ENCODE assay signal across 1 cellular context in the genomic region with DNA sequence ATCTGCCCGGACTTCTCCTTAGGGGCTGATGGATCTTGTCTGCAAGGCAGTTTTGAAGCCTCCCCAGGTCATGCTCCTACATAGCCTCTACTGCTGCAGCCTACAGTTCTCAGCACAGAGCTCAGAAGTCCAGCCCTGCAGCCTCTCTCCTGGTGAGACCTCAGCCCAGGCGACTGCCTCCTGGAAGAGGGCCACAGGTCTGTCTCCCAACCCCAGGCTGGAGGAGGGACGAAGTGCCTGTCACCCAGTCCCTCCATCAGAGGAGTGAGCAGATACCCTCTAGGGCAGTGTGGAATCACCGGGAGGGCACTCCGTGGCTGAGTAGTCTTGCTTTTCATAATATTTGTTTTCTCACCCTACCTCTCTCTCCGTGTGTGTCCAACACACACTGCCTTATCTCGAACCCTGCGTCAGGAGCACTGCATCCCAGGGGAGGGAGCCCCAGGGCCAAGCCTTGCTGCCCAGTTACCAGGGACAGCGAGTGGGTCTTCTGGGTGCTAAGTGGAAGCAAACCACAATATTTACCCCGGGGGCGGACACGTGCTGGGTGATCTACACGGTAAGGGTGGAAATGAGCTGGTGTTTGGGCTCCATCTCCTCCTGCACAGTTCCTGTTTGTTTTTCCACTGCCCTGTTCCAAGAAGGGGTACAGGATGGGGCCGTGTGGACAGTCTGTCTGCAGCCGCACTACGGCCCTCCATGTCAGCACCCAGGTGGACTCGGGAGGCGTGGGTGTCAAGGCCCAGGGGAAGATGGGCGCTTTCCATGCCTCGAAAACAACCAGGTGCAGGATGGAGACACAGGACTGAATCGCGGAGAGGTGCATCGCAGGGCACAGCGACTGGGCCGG.
TF ChIP-seq lines count a peak whose summit lies in the region.

No MANE protein-coding gene starts in this region.

TF ChIP-seq in A549, 52 proteins besides CTCF, POLR2A, EP300 and RAD21 (continued from another document):
- no peak for TF ChIP-seq REST (IDR thresholded peaks at IDR 0.05)
- TF ChIP-seq JUNB (IDR thresholded peaks at IDR 0.05) = no peak
- TF ChIP-seq PHF8 (IDR thresholded peaks at IDR 0.05; ENCODE audit: borderline replicate concordance, low read depth) = no peak
- no peak for TF ChIP-seq MAFK (IDR thresholded peaks at IDR 0.05; ENCODE audit: partially characterized antibody)
